19 cellular contexts compared by ENCODE assay signal in the genomic region with DNA sequence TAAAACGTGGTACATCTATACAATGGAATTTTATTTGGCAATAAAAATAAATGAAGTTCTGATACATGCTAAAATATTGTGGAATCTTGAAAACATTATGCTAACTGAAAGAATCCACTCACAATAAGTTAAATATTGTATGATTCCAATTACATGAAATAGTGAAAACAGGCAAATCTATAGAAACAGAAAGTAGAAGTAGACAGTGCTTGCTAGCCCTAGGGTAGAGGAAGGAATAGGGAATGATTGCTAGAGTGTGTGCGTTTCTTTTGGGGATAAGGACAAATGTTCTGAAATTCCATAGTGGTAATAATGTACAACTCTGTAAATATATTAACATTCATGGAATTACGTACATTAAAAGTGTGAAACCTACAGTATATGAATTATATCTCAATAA.
DNase-seq lines count a peak whose midpoint lies in the region; ATAC-seq lines count a peak whose summit lies in the region.
"Had no signal": no experiment of that assay in that cellular context is flagged by ENCODE, and none has a peak within 500 bp of the region (broad histone marks: within the 10 kb centered on the region; RNA-seq: fewer than 3 reads in every experiment).

No MANE protein-coding gene starts in this region.

- peak; percentile 74 for ATAC-seq in GM18861 (IDR thresholded peaks at IDR 0.05; ENCODE audit: unreplicated experiment)
- peak; percentile 56 for ATAC-seq in GM21390 (IDR thresholded peaks at IDR 0.05; ENCODE audit: unreplicated experiment)
- peak; percentile 65 for ATAC-seq in HG03196 (IDR thresholded peaks at IDR 0.05; ENCODE audit: unreplicated experiment)
- ATAC-seq in GM21529 (IDR thresholded peaks at IDR 0.05; ENCODE audit: unreplicated experiment): no peak

- DNase-seq in OCI-M1 (lab: John Stamatoyannopoulos, UW): peak; percentile 61
- no peak for DNase-seq in T-helper 2 cell
- DNase-seq in NOMO-1 (lab: John Stamatoyannopoulos, UW; ENCODE audit: unreplicated experiment in 2 of 2): no peak
- DNase-seq: DMS53, GDM1, Karpas-422, NCI-H1417, NCI-H1694 treated with DMSO at 0.1 percent for 48 hours, NCI-H2081 treated with DMSO at 0.1 percent for 48 hours, NCI-H2171 treated with DMSO at 0.1 percent for 48 hours, NCI-H524 treated with DMSO at 0.1 percent for 48 hours, NCI-H82, PC-9, RPMI8226, SHP77 had no signal
